ENCODE assay signal across 8 cellular contexts in the genomic region with DNA sequence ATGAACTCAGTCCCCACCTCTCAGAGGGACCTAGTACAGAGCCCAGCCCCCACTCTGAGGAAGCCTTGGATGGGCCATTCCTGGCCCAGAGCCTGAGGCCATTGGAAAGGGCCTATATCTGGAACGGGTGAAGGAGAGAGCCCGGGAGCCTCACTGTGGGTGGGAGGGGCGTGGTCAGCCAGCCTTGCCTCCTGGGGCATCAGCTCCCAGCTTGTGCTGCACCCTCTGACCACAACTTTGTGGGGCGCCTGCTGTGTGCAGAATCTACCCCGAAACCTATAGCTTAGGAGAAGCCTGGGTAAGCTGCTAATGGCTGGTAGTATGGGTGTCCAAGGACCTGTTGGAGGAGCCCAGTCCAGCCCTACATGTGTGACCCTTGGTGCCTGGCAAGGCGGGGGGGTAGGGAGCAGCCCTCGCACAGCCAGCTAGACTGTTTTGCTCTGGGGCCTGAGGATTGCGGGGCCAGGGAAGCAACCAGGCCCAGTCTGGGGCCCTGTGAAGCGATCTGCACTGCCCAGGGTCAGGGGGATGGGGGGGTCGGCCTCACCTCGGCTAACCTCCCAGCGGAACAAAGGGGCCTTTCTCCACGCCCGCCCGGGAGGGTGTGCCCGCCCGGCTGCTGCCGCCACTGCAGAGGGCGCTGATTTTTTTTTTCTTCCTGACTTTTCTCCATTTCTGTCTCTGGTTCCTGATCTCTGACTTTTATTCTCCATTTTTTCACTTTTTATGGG. TPM values are rescaled to one million over a fixed set of nuclear protein-coding genes. Genes with fewer than 3 reads are reported as not detected.
DNase-seq lines count a peak whose midpoint lies in the region; ATAC-seq and TF ChIP-seq lines count a peak whose summit lies in the region.

No MANE protein-coding gene starts in this region.

- peak overlapping the region; percentile 88 for H3K4me3 Mint-ChIP-seq in T-helper 17 cell

- H3K27ac ChIP-seq in heart left ventricle (peak overlapping the region; percentile 67 to 98 (median 96)), smooth muscle cell (ENCODE audit: low read depth) (no peak overlapping the region)

- H3K27me3 ChIP-seq in heart left ventricle (no peaks in the 10 kb centered on the region), smooth muscle cell (ENCODE audit: low read depth) (peaks cover 15% of the 10 kb centered on the region)

- no peak for TF ChIP-seq POLR2A in heart left ventricle (IDR thresholded peaks at IDR 0.05)

- DNase-seq in H4 (ENCODE audit: low spot score), result peak; percentile 37
- DNase-seq in T-helper 17 cell, result no peak
- peak in 4 of 5 donors; percentile 66 to 83 (median 72) for DNase-seq in heart left ventricle
- DNase-seq in smooth muscle cell (lab: John Stamatoyannopoulos, UW; ENCODE audit: unreplicated experiment), result no peak
- DNase-seq in stimulated activated CD4-positive, alpha-beta T cell treated with anti-CD3 and anti-CD28 coated beads, Interleukin-1b, Interleukin-23, amount 100 ng/mL, for 48 hours, result no peak

- peaks cover 26 to 100% (median 99%) of the 10 kb centered on the region in 12 donors for H3K4me1 ChIP-seq in heart left ventricle
- H3K4me1 ChIP-seq in smooth muscle cell (ENCODE audit: low read depth), result peaks cover 35% of the 10 kb centered on the region

- H3K36me3 ChIP-seq in heart left ventricle (no peaks in the 10 kb centered on the region), smooth muscle cell (ENCODE audit: low read depth) (no peaks in the 10 kb centered on the region)

- ATAC-seq in T-helper 17 cell (no peak), heart left ventricle (peak; percentile 3 to 50 (median 20)), HG03342 (IDR thresholded peaks at IDR 0.05; ENCODE audit: unreplicated experiment) (no peak), GM19397 (IDR thresholded peaks at IDR 0.05; ENCODE audit: unreplicated experiment) (no peak), GM21619 (IDR thresholded peaks at IDR 0.05; ENCODE audit: unreplicated experiment) (no peak)

- intact Hi-C loops in heart left ventricle (cut with DNase I), result loop anchor here (1.0 to 5.0 kb wide), 10 partner anchors 26 to 77 kb away; a partner anchor contains a TSS

- no peaks in the 10 kb centered on the region for H3K36me3 Mint-ChIP-seq in T-helper 17 cell (ENCODE audit: low read depth)

- peaks cover 6% of the 10 kb centered on the region for H3K4me1 Mint-ChIP-seq in T-helper 17 cell

- no peaks in the 10 kb centered on the region for H3K79me2 ChIP-seq in smooth muscle cell (ENCODE audit: low read depth)

- H3F3A ChIP-seq in smooth muscle cell (ENCODE audit: low read depth), result no peaks in the 10 kb centered on the region

- no peak overlapping the region for H3K9ac ChIP-seq in smooth muscle cell (ENCODE audit: low read depth)

- H4K20me1 ChIP-seq in smooth muscle cell (ENCODE audit: low read depth), result no peaks in the 10 kb centered on the region

- H3K4me2 ChIP-seq in smooth muscle cell, result peak overlapping the region; percentile 90

- 25 to 42% (median 31%) methylated on average over 17 to 19 of the region's 19 CpGs for WGBS in heart left ventricle, 4 donors
- 31% methylated on average over 19 of the region's 19 CpGs for WGBS in smooth muscle cell (ENCODE audit: low lambda C conversion rate)

- H3K27me3 Mint-ChIP-seq in T-helper 17 cell, result peaks cover 27% of the 10 kb centered on the region

- H2AFZ ChIP-seq in smooth muscle cell (ENCODE audit: low read depth), result peak overlapping the region; percentile 69

- H3K27ac Mint-ChIP-seq in T-helper 17 cell, result no peak overlapping the region

- H3K9me3 ChIP-seq in T-helper 17 cell (ENCODE audit: control insufficient read depth, low read length, poor library complexity, severe bottlenecking), result no peaks in the 10 kb centered on the region
- no peaks in the 10 kb centered on the region for H3K9me3 ChIP-seq in heart left ventricle
- H3K9me3 ChIP-seq in smooth muscle cell (replicated peaks; ENCODE audit: low read depth), result no peaks in the 10 kb centered on the region

- TF ChIP-seq CTCF in heart left ventricle (IDR thresholded peaks at IDR 0.05), result no peak
- no peak for TF ChIP-seq CTCF in smooth muscle cell (IDR thresholded peaks at IDR 0.05; ENCODE audit: borderline replicate concordance, insufficient read depth, poor library complexity, severe bottlenecking)

- H3K4me3 ChIP-seq in heart left ventricle (peak overlapping the region in 10 of 12 donors; percentile 35 to 58 (median 50)), smooth muscle cell (peak overlapping the region; percentile 54)

RNA-seq across cellular contexts. Expression of a gene that starts 42.3 kb away (rescaled TPM):
- not detected in 2 replicates for total RNA-seq in H4 (2014; rRNA removed; shearing (Covaris generic))
- total RNA-seq in T-helper 17 cell, result 10 to 100 TPM in 1 of 2 donors, 1 to 10 TPM in 1; 6.9 to 17.9 TPM
- total RNA-seq in heart left ventricle, result 10 to 100 TPM in 3 of 9 donors, 1 to 10 TPM in 6; 5.2 to 19.1 (median 8.3) TPM
- polyA plus RNA-seq in heart left ventricle, result 1 to 10 TPM; 7.7 to 8.4 TPM
- total RNA-seq in smooth muscle cell, result 2.2 and 2.8 TPM in 2 replicates
- polyA plus RNA-seq in smooth muscle cell, result 2.1 and 3.2 TPM in 2 replicates

RNA-seq across cellular contexts. Expression of a gene that starts 56.1 kb away (rescaled TPM):
- total RNA-seq in H4 (2014; rRNA removed; shearing (Covaris generic)), result 22.5 and 35.1 TPM in 2 replicates
- total RNA-seq in T-helper 17 cell (10 to 100 TPM; 60.3 to 72.3 TPM), heart left ventricle (10 to 100 TPM; 15.1 to 22.6 (median 16.2) TPM), smooth muscle cell (19.1 and 21.9 TPM in 2 replicates)
- polyA plus RNA-seq in heart left ventricle (10 to 100 TPM; 26.4 to 32.4 TPM), smooth muscle cell (37.4 and 44.3 TPM in 2 replicates)

RNA-seq across cellular contexts. Expression of a gene that starts 57.7 kb away (rescaled TPM):
- 46.2 and 55.0 TPM in 2 replicates for total RNA-seq in H4 (2014; rRNA removed; shearing (Covaris generic))
- total RNA-seq in T-helper 17 cell (10 to 100 TPM; 23.1 to 26.4 TPM), heart left ventricle (10 to 100 TPM; 28.7 to 88.2 (median 41.8) TPM), smooth muscle cell (34.1 and 44.6 TPM in 2 replicates)
- polyA plus RNA-seq in heart left ventricle (10 to 100 TPM; 49.6 to 74.2 TPM), smooth muscle cell (9.9 and 12.8 TPM in 2 replicates)

Comparison
In these comparisons a context has a peak if more than half of its experiments do, and no peak if none do; other contexts are left out.
1. DNase-seq: peak in H4 (single experiment) and heart left ventricle (4 of 5); none in T-helper 17 cell (0 of 3), smooth muscle cell (single experiment) and stimulated activated CD4-positive, alpha-beta T cell treated with anti-CD3 and anti-CD28 coated beads, Interleukin-1b, Interleukin-23, amount 100 ng/mL, for 48 hours (single experiment).
2. ATAC-seq: peak in heart left ventricle (4 of 4); none in T-helper 17 cell (single experiment), HG03342 (single experiment), GM19397 (single experiment) and GM21619 (single experiment).